ENCODE assay signal across 11 cellular contexts in the genomic region with DNA sequence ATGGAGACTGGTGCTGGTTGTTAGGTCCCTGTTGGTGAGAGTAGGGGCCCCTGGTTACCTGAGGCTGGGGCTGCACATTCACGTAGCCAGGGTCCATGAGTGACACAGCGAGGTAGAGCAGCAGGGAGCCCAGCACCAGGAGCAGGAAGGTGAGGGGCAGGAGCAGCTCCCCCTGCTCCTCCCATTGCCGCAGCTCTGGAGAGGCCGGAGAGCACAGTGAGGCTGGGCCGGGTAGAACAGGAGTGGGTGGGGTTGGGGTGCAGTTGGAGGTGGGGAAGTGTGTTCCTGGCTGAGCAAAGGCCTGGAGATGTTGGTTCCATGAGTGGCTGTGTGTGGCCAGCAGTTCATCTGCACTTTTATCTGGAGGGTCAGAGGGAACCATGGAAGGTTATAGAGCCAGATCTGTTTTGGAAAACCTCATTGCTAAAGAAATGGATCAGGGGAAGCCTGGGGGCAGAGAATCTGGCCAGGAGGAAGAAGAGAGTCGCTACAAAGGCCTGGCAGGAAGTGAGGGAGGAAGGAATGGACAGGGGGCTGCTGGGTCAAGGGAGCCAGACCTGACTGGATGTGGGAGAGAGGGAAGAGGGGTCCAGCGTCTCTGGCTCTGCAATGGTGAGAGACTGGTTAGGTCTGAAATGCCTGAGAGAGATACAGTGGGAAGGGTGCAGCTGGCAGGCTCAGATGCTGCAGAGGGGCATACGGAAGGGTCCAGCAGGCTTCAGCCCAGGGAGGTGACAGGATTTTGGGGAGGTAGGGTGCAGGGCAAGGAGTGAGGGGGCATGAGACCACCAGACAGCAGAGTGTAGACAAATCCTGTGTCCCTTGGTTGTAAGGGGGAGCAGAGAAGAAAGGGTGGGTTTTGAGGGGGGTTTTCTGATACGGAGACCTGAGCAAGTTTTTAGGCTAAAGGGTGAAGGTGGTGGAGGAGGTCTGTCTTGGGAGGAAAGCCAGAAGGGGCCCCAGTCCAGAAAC. TPM values are rescaled to one million over a fixed set of nuclear protein-coding genes. Genes with fewer than 3 reads are reported as not detected.
DNase-seq lines count a peak whose midpoint lies in the region; ATAC-seq, FAIRE-seq and TF ChIP-seq lines count a peak whose summit lies in the region.
"Had no signal": no experiment of that assay in that cellular context is flagged by ENCODE, and none has a peak within 500 bp of the region (broad histone marks: within the 10 kb centered on the region; RNA-seq: fewer than 3 reads in every experiment).

No MANE protein-coding gene starts in this region.

- peaks cover 33% of the 10 kb centered on the region for H3K36me3 Mint-ChIP-seq in activated naive CD4-positive, alpha-beta T cell treated with anti-CD3 and anti-CD28 coated beads, Interleukin-2, amount 10 ng/mL, durations not matched to agents 7 days and 5 days
- peaks cover 2% of the 10 kb centered on the region for H3K36me3 Mint-ChIP-seq in activated CD8-positive, alpha-beta T cell treated with anti-CD3 and anti-CD28 coated beads for 36 hours (ENCODE audit: low read depth)

- no peak for FAIRE-seq in keratinocyte (lab: Jason Lieb, UNC)

- H3K27ac ChIP-seq in keratinocyte (ENCODE audit: control insufficient read depth, insufficient read depth, low read length) (no peak overlapping the region), upper lobe of left lung (peak overlapping the region in 3 of 4 donors; percentile 76 to 89 (median 88))

- TF ChIP-seq CTCF in activated CD8-positive, alpha-beta T cell treated with anti-CD3 and anti-CD28 coated beads for 36 hours (IDR thresholded peaks at IDR 0.05) = no peak
- TF ChIP-seq CTCF in keratinocyte (optimal IDR thresholded peaks at IDR 0.05 in 1 of 3, IDR thresholded peaks at IDR 0.05 in 1 of 3, conservative IDR thresholded peaks at IDR 0.05 in 1 of 3; ENCODE audit: extremely low read depth in 1 of 3, insufficient read depth in 2 of 3, low read length in 3 of 3) = no peak
- TF ChIP-seq CTCF in upper lobe of left lung (IDR thresholded peaks at IDR 0.05) = no peak
- no peak for TF ChIP-seq CTCF in GM13977 (IDR thresholded peaks at IDR 0.05; ENCODE audit: extremely low read depth, insufficient read depth, missing control alignments)

- H3K9me3 Mint-ChIP-seq in activated naive CD4-positive, alpha-beta T cell treated with anti-CD3 and anti-CD28 coated beads, Interleukin-2, amount 10 ng/mL, durations not matched to agents 7 days and 5 days = no peaks in the 10 kb centered on the region
- no peaks in the 10 kb centered on the region for H3K9me3 Mint-ChIP-seq in activated CD8-positive, alpha-beta T cell treated with anti-CD3 and anti-CD28 coated beads for 36 hours

- POLR2A ChIA-PET in activated CD8-positive, alpha-beta T cell treated with anti-CD3 and anti-CD28 coated beads for 36 hours (lab: Charles Lee) = interaction anchor here (1.0 to 1.4 kb wide), 4 partner anchors 15 to 38 kb away, joined by 3 to 4 read pairs (median 4); partner anchors contain the start of gene SET

- H3K4me3 Mint-ChIP-seq in activated naive CD4-positive, alpha-beta T cell treated with anti-CD3 and anti-CD28 coated beads, Interleukin-2, amount 10 ng/mL, durations not matched to agents 7 days and 5 days = peak overlapping the region; percentile 96
- peak overlapping the region; percentile 99 for H3K4me3 Mint-ChIP-seq in activated CD8-positive, alpha-beta T cell treated with anti-CD3 and anti-CD28 coated beads for 36 hours

- H4K20me1 ChIP-seq in keratinocyte (ENCODE audit: control insufficient read depth, extremely low read depth, insufficient read depth, low read length) = no peaks in the 10 kb centered on the region

- H3K9me3 ChIP-seq in keratinocyte (ENCODE audit: control insufficient read depth, low read depth, low read length) (no peaks in the 10 kb centered on the region), upper lobe of left lung (no peaks in the 10 kb centered on the region)

- intact Hi-C loops in activated CD8-positive, alpha-beta T cell treated with anti-CD3 and anti-CD28 coated beads for 36 hours (cut with micrococcal nuclease) = no loop called here

- no peak for TF ChIP-seq EP300 in upper lobe of left lung (IDR thresholded peaks at IDR 0.05)

- dilution Hi-C loops in keratinocyte (cut with MboI; ENCODE audit: extremely low pct_ligation_motif_present, low sequenced_read_pairs) = no loop called here

- no peaks in the 10 kb centered on the region for H3K9me1 ChIP-seq in keratinocyte (ENCODE audit: control insufficient read depth, extremely low read depth, insufficient read depth, low read length)

- no peak overlapping the region for H2AFZ ChIP-seq in keratinocyte (ENCODE audit: control insufficient read depth, low read length)

- CTCF ChIA-PET in activated naive CD4-positive, alpha-beta T cell treated with anti-CD3 and anti-CD28 coated beads, Interleukin-2, amount 10 ng/mL, durations not matched to agents 7 days and 5 days (lab: Charles Lee) = no interaction called here
- CTCF ChIA-PET in activated CD8-positive, alpha-beta T cell treated with anti-CD3 and anti-CD28 coated beads for 36 hours (lab: Charles Lee) = no interaction called here

- H3K27me3 Mint-ChIP-seq in activated naive CD4-positive, alpha-beta T cell treated with anti-CD3 and anti-CD28 coated beads, Interleukin-2, amount 10 ng/mL, durations not matched to agents 7 days and 5 days = no peaks in the 10 kb centered on the region
- no peaks in the 10 kb centered on the region for H3K27me3 Mint-ChIP-seq in activated CD8-positive, alpha-beta T cell treated with anti-CD3 and anti-CD28 coated beads for 36 hours

- no peak for DNase-seq in activated naive CD4-positive, alpha-beta T cell treated with anti-CD3 and anti-CD28 coated beads, Interleukin-2, amount 10 ng/mL, durations not matched to agents 7 days and 5 days
- no peak for DNase-seq in activated naive CD4-positive, alpha-beta T cell treated with anti-CD3 and anti-CD28 coated beads, Interleukin-2, amount 50 U/mL, for 16 hours
- no peak for DNase-seq in activated CD8-positive, alpha-beta T cell treated with anti-CD3 and anti-CD28 coated beads for 36 hours
- DNase-seq in keratinocyte (ENCODE audit: low read depth, low spot score) = no peak
- DNase-seq in upper lobe of left lung = no peak
- DNase-seq in OCI-M1 (lab: John Stamatoyannopoulos, UW) = no peak
- DNase-seq in GM13977 (ENCODE audit: low spot score) = no peak
- DNase-seq: activated CD4-positive, alpha-beta T cell treated with anti-CD3 and anti-CD28 coated beads for 4 hours; left ventricle myocardium superior; NCI-H2227 treated with DMSO at 0.1 percent for 48 hours had no signal

- peaks cover 11% of the 10 kb centered on the region for H3K79me2 ChIP-seq in keratinocyte (ENCODE audit: control insufficient read depth, insufficient read depth, low read length)

- H3K9ac ChIP-seq in keratinocyte (ENCODE audit: control insufficient read depth, extremely low read depth, insufficient read depth, low read length) = peak overlapping the region; percentile 82

- H3K27me3 ChIP-seq in keratinocyte (ENCODE audit: control insufficient read depth, extremely low read depth, insufficient read depth, low read length) (no peaks in the 10 kb centered on the region), upper lobe of left lung (no peaks in the 10 kb centered on the region)

- peaks cover 6% of the 10 kb centered on the region in 2 experiments for H3K36me3 ChIP-seq in keratinocyte (ENCODE audit: control insufficient read depth in 2 of 2, extremely low read depth in 1 of 2, insufficient read depth in 2 of 2, low read length in 2 of 2)
- H3K36me3 ChIP-seq in upper lobe of left lung = peaks cover 0 to 28% (median 15%) of the 10 kb centered on the region in 4 donors

- H3K27ac Mint-ChIP-seq in activated naive CD4-positive, alpha-beta T cell treated with anti-CD3 and anti-CD28 coated beads, Interleukin-2, amount 10 ng/mL, durations not matched to agents 7 days and 5 days = peak overlapping the region; percentile 94
- H3K27ac Mint-ChIP-seq in activated CD8-positive, alpha-beta T cell treated with anti-CD3 and anti-CD28 coated beads for 36 hours = peak overlapping the region; percentile 96

- H3K4me1 ChIP-seq in keratinocyte (ENCODE audit: control insufficient read depth, extremely low read depth, insufficient read depth, low read length) = peaks cover 13% of the 10 kb centered on the region
- peaks cover 17 to 36% (median 18%) of the 10 kb centered on the region in 4 donors for H3K4me1 ChIP-seq in upper lobe of left lung

- peaks cover 52% of the 10 kb centered on the region for H3K4me1 Mint-ChIP-seq in activated naive CD4-positive, alpha-beta T cell treated with anti-CD3 and anti-CD28 coated beads, Interleukin-2, amount 10 ng/mL, durations not matched to agents 7 days and 5 days
- peaks cover 33% of the 10 kb centered on the region for H3K4me1 Mint-ChIP-seq in activated CD8-positive, alpha-beta T cell treated with anti-CD3 and anti-CD28 coated beads for 36 hours (ENCODE audit: low read depth)

- in situ Hi-C loops in GM13977 (cut with MboI; ENCODE audit: low pct_unique_long_range_greater_than_20kb, low sequenced_read_pairs, unreplicated experiment) = no loop called here

- no peak for ATAC-seq in activated CD8-positive, alpha-beta T cell treated with anti-CD3 and anti-CD28 coated beads for 36 hours
- no peak for ATAC-seq in upper lobe of left lung (ENCODE audit: low FRiP score in 2 of 2)
- no peak for ATAC-seq in HG02973 (IDR thresholded peaks at IDR 0.05; ENCODE audit: unreplicated experiment)

- 57 to 71% methylated on average over 7 to 9 of the region's 9 CpGs for WGBS in upper lobe of left lung, 2 donors

- H3K4me3 ChIP-seq in keratinocyte (ENCODE audit: control insufficient read depth in 2 of 3, extremely low read depth in 1 of 3, insufficient read depth in 2 of 3, low read depth in 1 of 3, low read length in 3 of 3) (peak overlapping the region; percentile 60 to 93 (median 90)), upper lobe of left lung (peak overlapping the region in 3 of 4 donors; percentile 79 to 92 (median 90))

- peak overlapping the region; percentile 91 for H3K4me2 ChIP-seq in keratinocyte (ENCODE audit: control insufficient read depth, extremely low read depth, insufficient read depth, low read depth, low read length)

- TF ChIP-seq POLR2A in upper lobe of left lung (IDR thresholded peaks at IDR 0.05) = no peak

RNA-seq across cellular contexts. Expression of gene ZDHHC12, which starts 1.3 kb away (rescaled TPM):
- 10 to 100 TPM; 44.9 to 48.7 TPM for total RNA-seq in activated CD8-positive, alpha-beta T cell treated with anti-CD3 and anti-CD28 coated beads for 36 hours
- 24.1 to 46.3 TPM (median 36.3 TPM) in 3 replicates for polyA plus RNA-seq in keratinocyte
- 2.1 TPM for polyA plus RNA-seq in keratinocyte (2011; ENCODE audit: low read depth)
- 29.4 and 83.5 TPM in 2 replicates for polyA plus RNA-seq in keratinocyte (2011; cell fraction: cytosol; rRNA removed)
- polyA plus RNA-seq in keratinocyte (2011; cell fraction: nucleus; rRNA removed) = 16.7 and 28.7 TPM in 2 replicates
- polyA plus RNA-seq in keratinocyte (2012; ENCODE audit: low replicate concordance) = 27.7 and 56.3 TPM in 2 replicates
- 18.9 to 31.7 TPM (median 25.7 TPM) in 3 replicates for polyA minus RNA-seq in keratinocyte
- polyA minus RNA-seq in keratinocyte (2011; cell fraction: cytosol; rRNA and poly(A)+ RNA removed) = 59.5 TPM
- polyA minus RNA-seq in keratinocyte (2011; cell fraction: nucleus; rRNA and poly(A)+ RNA removed) = 16.7 and 20.7 TPM in 2 replicates
- 10 to 100 TPM; 21.7 to 70.1 (median 50.6) TPM for total RNA-seq in upper lobe of left lung

RNA-seq across cellular contexts. Expression of gene PKN3, which starts 20.4 kb away (rescaled TPM):
- 10 to 100 TPM in 1 of 2 experiments, 1 to 10 TPM in 1; 9.3 to 10.7 TPM for total RNA-seq in activated CD8-positive, alpha-beta T cell treated with anti-CD3 and anti-CD28 coated beads for 36 hours
- 1.2 to 3.0 TPM (median 1.3 TPM) in 3 replicates for polyA plus RNA-seq in keratinocyte
- polyA plus RNA-seq in keratinocyte (2011; ENCODE audit: low read depth) = 0.90 TPM
- polyA plus RNA-seq in keratinocyte (2011; cell fraction: cytosol; rRNA removed) = 0.34 and 0.69 TPM in 2 replicates
- polyA plus RNA-seq in keratinocyte (2011; cell fraction: nucleus; rRNA removed) = 2.1 and 2.7 TPM in 2 replicates
- 0.55 and 2.3 TPM in 2 replicates for polyA plus RNA-seq in keratinocyte (2012; ENCODE audit: low replicate concordance)
- 0.45 to 2.1 TPM (median 1.9 TPM) in 3 replicates for polyA minus RNA-seq in keratinocyte
- 1.2 TPM for polyA minus RNA-seq in keratinocyte (2011; cell fraction: cytosol; rRNA and poly(A)+ RNA removed)
- polyA minus RNA-seq in keratinocyte (2011; cell fraction: nucleus; rRNA and poly(A)+ RNA removed) = 0.85 and 1.2 TPM in 2 replicates
- 10 to 100 TPM in 4 of 6 donors, 1 to 10 TPM in 2; 4.8 to 38.8 (median 14.0) TPM for total RNA-seq in upper lobe of left lung

RNA-seq across cellular contexts. Expression of gene SET, which starts 33.6 kb away (rescaled TPM):
- 100 to 1,000 TPM; 749 to 755 TPM for total RNA-seq in activated CD8-positive, alpha-beta T cell treated with anti-CD3 and anti-CD28 coated beads for 36 hours
- 126 to 267 TPM (median 198 TPM) in 3 replicates for polyA plus RNA-seq in keratinocyte
- 1,011 TPM for polyA plus RNA-seq in keratinocyte (2011; ENCODE audit: low read depth)
- 169 and 241 TPM in 2 replicates for polyA plus RNA-seq in keratinocyte (2011; cell fraction: cytosol; rRNA removed)
- polyA plus RNA-seq in keratinocyte (2011; cell fraction: nucleus; rRNA removed) = 84.4 and 136 TPM in 2 replicates
- polyA plus RNA-seq in keratinocyte (2012; ENCODE audit: low replicate concordance) = 261 and 361 TPM in 2 replicates
- 28.7 to 165 TPM (median 80.3 TPM) in 3 replicates for polyA minus RNA-seq in keratinocyte
- polyA minus RNA-seq in keratinocyte (2011; cell fraction: cytosol; rRNA and poly(A)+ RNA removed) = 392 TPM
- polyA minus RNA-seq in keratinocyte (2011; cell fraction: nucleus; rRNA and poly(A)+ RNA removed) = 35.1 and 65.6 TPM in 2 replicates
- total RNA-seq in upper lobe of left lung = 100 to 1,000 TPM in 4 of 6 donors, 10 to 100 TPM in 2; 73.3 to 222 (median 177) TPM

RNA-seq across cellular contexts. Expression of gene ZER1, which starts 49.1 kb away (rescaled TPM):
- total RNA-seq in activated CD8-positive, alpha-beta T cell treated with anti-CD3 and anti-CD28 coated beads for 36 hours = 10 to 100 TPM; 14.9 to 17.8 TPM
- 14.9 to 25.4 TPM (median 19.6 TPM) in 3 replicates for polyA plus RNA-seq in keratinocyte
- 8.4 TPM for polyA plus RNA-seq in keratinocyte (2011; ENCODE audit: low read depth)
- polyA plus RNA-seq in keratinocyte (2011; cell fraction: cytosol; rRNA removed) = 19.1 and 36.7 TPM in 2 replicates
- polyA plus RNA-seq in keratinocyte (2011; cell fraction: nucleus; rRNA removed) = 27.6 and 28.0 TPM in 2 replicates
- polyA plus RNA-seq in keratinocyte (2012; ENCODE audit: low replicate concordance) = 17.5 and 23.7 TPM in 2 replicates
- polyA minus RNA-seq in keratinocyte = 33.3 to 92.4 TPM (median 48.9 TPM) in 3 replicates
- polyA minus RNA-seq in keratinocyte (2011; cell fraction: cytosol; rRNA and poly(A)+ RNA removed) = 38.8 TPM
- polyA minus RNA-seq in keratinocyte (2011; cell fraction: nucleus; rRNA and poly(A)+ RNA removed) = 21.7 and 23.7 TPM in 2 replicates
- 10 to 100 TPM; 30.9 to 55.5 (median 44.0) TPM for total RNA-seq in upper lobe of left lung
